1 cellular context compared by ENCODE assay signal in the genomic region with DNA sequence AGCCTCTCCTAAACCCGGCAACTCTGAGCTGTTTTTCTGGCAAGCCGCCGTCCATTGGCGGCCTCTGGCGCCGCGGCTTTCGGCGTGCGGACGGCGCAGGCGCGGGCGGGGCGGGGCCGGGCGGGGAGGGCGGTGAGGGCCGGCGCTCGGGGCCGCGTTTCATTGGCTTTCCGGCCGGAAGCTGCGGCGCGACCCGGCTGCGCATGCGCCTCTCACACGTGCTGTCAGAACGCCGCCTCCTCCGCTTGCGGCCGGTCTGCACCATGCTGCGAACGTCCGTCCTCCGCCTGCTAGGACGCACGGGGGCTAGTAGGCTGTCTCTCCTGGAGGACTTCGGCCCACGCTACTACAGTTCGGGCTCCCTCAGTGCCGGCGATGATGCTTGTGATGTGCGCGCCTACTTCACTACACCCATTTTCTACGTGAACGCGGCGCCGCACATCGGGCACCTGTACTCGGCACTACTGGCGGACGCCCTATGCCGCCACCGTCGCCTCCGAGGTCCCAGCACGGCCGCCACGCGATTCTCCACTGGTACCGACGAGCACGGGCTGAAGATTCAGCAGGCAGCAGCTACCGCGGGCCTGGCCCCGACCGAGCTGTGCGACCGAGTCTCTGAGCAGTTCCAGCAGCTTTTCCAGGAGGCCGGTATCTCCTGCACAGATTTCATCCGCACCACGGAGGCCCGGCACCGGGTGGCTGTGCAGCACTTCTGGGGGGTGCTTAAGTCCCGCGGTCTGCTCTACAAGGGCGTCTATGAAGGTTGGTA.
TF ChIP-seq lines count a peak whose summit lies in the region.

TSS of gene MARS2 (plus strand) at position 227 of the 769 bp plus-strand sequence. CDS start at position 264, 37 bp downstream.

TF ChIP-seq in HepG2, 621 proteins besides CTCF, POLR2A, EP300 and RAD21 (continued from another document and continues in another):
- TF ChIP-seq ZNF44 (CRISPR knock-in tag; IDR thresholded peaks at IDR 0.05) (peak; percentile 2; the same call in 1 of the 2 replicates), NFYB (CRISPR knock-in tag; IDR thresholded peaks at IDR 0.05) (peak; percentile 77), EED (CRISPR knock-in tag; IDR thresholded peaks at IDR 0.05) (peak; percentile 90), SNAI1 (CRISPR knock-in tag; IDR thresholded peaks at IDR 0.05; ENCODE audit: borderline replicate concordance) (0 out of 2 replicates have a peak, but pooled peaks have one; percentile 40), ZNF615 (CRISPR knock-in tag; IDR thresholded peaks at IDR 0.05; ENCODE audit: borderline replicate concordance) (no peak), HOXA7 (CRISPR knock-in tag; IDR thresholded peaks at IDR 0.05) (no peak), TRIM24 (CRISPR knock-in tag; IDR thresholded peaks at IDR 0.05) (no peak), PTBP1 (IDR thresholded peaks at IDR 0.05; ENCODE audit: low read depth, low read length, poor library complexity, severe bottlenecking) (no peak), ZNF317 (CRISPR knock-in tag; IDR thresholded peaks at IDR 0.05) (peak; percentile 85), FOXO1 (CRISPR knock-in tag; IDR thresholded peaks at IDR 0.05) (no peak), CBX5 (CRISPR knock-in tag; IDR thresholded peaks at IDR 0.05; ENCODE audit: borderline replicate concordance) (0 out of 2 replicates have a peak, but pooled peaks have one; percentile 67), FOXK1 (CRISPR knock-in tag; IDR thresholded peaks at IDR 0.05; ENCODE audit: borderline replicate concordance, low read depth) (peak; percentile 30; the same call in 1 of the 2 replicates), ZFP36 (IDR thresholded peaks at IDR 0.05; ENCODE audit: borderline replicate concordance, low read depth, low read length, partially characterized antibody) (no peak), LCORL (IDR thresholded peaks at IDR 0.05) (no peak), LCORL (CRISPR knock-in tag; IDR thresholded peaks at IDR 0.05) (peak; percentile 74; the same call in 1 of the 2 replicates), CEBPB (IDR thresholded peaks at IDR 0.05; ENCODE audit: borderline replicate concordance, low read depth, low read length) (no peak), MIER2 (CRISPR knock-in tag; IDR thresholded peaks at IDR 0.05) (no peak), TOE1 (CRISPR knock-in tag; IDR thresholded peaks at IDR 0.05) (no peak; the same call in 1 of the 2 replicates), ARNT2 (CRISPR knock-in tag; IDR thresholded peaks at IDR 0.05; ENCODE audit: low read depth) (peak; percentile 96), ZSCAN30 (CRISPR knock-in tag; IDR thresholded peaks at IDR 0.05) (no peak), ZNF260 (CRISPR knock-in tag; IDR thresholded peaks at IDR 0.05; ENCODE audit: borderline replicate concordance, low read depth) (0 out of 2 replicates have a peak, but pooled peaks have one; percentile 44), FOSL2 (CRISPR knock-in tag; IDR thresholded peaks at IDR 0.05) (no peak; the same call in 1 of the 2 replicates), ZSCAN20 (CRISPR knock-in tag; IDR thresholded peaks at IDR 0.05; ENCODE audit: borderline replicate concordance) (no peak), ZBTB34 (CRISPR knock-in tag; IDR thresholded peaks at IDR 0.05) (no peak), ZEB1 (IDR thresholded peaks at IDR 0.05; ENCODE audit: insufficient replicate concordance, low read depth) (no peak), ZFP37 (CRISPR knock-in tag; IDR thresholded peaks at IDR 0.05; ENCODE audit: borderline replicate concordance) (no peak), ZC3H13 (CRISPR knock-in tag; IDR thresholded peaks at IDR 0.05) (peak; percentile 20; the same call in 1 of the 2 replicates), ZBTB7A (CRISPR knock-in tag; IDR thresholded peaks at IDR 0.05) (peak; percentile 63; the same call in 1 of the 2 replicates), CC2D1A (CRISPR knock-in tag; IDR thresholded peaks at IDR 0.05) (peak; percentile 86; the same call in 1 of the 2 replicates), ZNF282 (IDR thresholded peaks at IDR 0.05; ENCODE audit: partially characterized antibody) (no peak), ZNF143 (CRISPR knock-in tag; IDR thresholded peaks at IDR 0.05) (no peak), SAP130 (CRISPR knock-in tag; IDR thresholded peaks at IDR 0.05; ENCODE audit: low read depth) (peak; percentile 99), ZNF605 (CRISPR knock-in tag; IDR thresholded peaks at IDR 0.05) (peak; percentile 85), ZNF878 (CRISPR knock-in tag; IDR thresholded peaks at IDR 0.05) (no peak), ZNF780A (CRISPR knock-in tag; IDR thresholded peaks at IDR 0.05) (0 out of 2 replicates have a peak, but pooled peaks have one; percentile 74), ZNF512 (CRISPR knock-in tag; IDR thresholded peaks at IDR 0.05) (peak; percentile 87; the same call in 1 of the 2 replicates), REST (IDR thresholded peaks at IDR 0.05; ENCODE audit: borderline replicate concordance in 1 of 2, low read depth in 1 of 2, low read length in 2 of 2) (peak in 1 of 2 experiments; percentile 10; a peak in 1 of 4 replicates), ZNF891 (CRISPR knock-in tag; IDR thresholded peaks at IDR 0.05) (peak; percentile 34; the same call in 1 of the 2 replicates), ZNF552 (CRISPR knock-in tag; IDR thresholded peaks at IDR 0.05; ENCODE audit: borderline replicate concordance) (no peak; the same call in 1 of the 2 replicates)
- TF ChIP-seq, protein P1, sequence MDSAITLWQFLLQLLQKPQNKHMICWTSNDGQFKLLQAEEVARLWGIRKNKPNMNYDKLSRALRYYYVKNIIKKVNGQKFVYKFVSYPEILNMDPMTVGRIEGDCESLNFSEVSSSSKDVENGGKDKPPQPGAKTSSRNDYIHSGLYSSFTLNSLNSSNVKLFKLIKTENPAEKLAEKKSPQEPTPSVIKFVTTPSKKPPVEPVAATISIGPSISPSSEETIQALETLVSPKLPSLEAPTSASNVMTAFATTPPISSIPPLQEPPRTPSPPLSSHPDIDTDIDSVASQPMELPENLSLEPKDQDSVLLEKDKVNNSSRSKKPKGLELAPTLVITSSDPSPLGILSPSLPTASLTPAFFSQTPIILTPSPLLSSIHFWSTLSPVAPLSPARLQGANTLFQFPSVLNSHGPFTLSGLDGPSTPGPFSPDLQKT (CRISPR knock-in tag; IDR thresholded peaks at IDR 0.05; ENCODE audit: borderline replicate concordance): no peak
- TF ChIP-seq, protein P2, sequence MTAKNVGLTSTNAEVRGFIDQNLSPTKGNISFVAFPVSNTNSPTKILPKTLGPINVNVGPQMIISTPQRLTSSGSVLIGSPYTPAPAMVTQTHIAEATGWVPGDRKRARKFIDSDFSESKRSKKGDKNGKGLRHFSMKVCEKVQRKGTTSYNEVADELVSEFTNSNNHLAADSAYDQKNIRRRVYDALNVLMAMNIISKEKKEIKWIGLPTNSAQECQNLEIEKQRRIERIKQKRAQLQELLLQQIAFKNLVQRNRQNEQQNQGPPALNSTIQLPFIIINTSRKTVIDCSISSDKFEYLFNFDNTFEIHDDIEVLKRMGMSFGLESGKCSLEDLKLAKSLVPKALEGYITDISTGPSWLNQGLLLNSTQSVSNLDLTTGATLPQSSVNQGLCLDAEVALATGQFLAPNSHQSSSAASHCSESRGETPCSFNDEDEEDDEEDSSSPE (CRISPR knock-in tag; IDR thresholded peaks at IDR 0.05): peak; percentile 63
- TF ChIP-seq, protein P3, sequence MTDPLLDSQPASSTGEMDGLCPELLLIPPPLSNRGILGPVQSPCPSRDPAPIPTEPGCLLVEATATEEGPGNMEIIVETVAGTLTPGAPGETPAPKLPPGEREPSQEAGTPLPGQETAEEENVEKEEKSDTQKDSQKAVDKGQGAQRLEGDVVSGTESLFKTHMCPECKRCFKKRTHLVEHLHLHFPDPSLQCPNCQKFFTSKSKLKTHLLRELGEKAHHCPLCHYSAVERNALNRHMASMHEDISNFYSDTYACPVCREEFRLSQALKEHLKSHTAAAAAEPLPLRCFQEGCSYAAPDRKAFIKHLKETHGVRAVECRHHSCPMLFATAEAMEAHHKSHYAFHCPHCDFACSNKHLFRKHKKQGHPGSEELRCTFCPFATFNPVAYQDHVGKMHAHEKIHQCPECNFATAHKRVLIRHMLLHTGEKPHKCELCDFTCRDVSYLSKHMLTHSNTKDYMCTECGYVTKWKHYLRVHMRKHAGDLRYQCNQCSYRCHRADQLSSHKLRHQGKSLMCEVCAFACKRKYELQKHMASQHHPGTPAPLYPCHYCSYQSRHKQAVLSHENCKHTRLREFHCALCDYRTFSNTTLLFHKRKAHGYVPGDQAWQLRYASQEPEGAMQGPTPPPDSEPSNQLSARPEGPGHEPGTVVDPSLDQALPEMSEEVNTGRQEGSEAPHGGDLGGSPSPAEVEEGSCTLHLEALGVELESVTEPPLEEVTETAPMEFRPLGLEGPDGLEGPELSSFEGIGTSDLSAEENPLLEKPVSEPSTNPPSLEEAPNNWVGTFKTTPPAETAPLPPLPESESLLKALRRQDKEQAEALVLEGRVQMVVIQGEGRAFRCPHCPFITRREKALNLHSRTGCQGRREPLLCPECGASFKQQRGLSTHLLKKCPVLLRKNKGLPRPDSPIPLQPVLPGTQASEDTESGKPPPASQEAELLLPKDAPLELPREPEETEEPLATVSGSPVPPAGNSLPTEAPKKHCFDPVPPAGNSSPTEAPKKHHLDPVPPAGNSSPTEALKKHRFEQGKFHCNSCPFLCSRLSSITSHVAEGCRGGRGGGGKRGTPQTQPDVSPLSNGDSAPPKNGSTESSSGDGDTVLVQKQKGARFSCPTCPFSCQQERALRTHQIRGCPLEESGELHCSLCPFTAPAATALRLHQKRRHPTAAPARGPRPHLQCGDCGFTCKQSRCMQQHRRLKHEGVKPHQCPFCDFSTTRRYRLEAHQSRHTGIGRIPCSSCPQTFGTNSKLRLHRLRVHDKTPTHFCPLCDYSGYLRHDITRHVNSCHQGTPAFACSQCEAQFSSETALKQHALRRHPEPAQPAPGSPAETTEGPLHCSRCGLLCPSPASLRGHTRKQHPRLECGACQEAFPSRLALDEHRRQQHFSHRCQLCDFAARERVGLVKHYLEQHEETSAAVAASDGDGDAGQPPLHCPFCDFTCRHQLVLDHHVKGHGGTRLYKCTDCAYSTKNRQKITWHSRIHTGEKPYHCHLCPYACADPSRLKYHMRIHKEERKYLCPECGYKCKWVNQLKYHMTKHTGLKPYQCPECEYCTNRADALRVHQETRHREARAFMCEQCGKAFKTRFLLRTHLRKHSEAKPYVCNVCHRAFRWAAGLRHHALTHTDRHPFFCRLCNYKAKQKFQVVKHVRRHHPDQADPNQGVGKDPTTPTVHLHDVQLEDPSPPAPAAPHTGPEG (CRISPR knock-in tag; IDR thresholded peaks at IDR 0.05): no peak
